17 cellular contexts compared by ENCODE assay signal in the genomic region with DNA sequence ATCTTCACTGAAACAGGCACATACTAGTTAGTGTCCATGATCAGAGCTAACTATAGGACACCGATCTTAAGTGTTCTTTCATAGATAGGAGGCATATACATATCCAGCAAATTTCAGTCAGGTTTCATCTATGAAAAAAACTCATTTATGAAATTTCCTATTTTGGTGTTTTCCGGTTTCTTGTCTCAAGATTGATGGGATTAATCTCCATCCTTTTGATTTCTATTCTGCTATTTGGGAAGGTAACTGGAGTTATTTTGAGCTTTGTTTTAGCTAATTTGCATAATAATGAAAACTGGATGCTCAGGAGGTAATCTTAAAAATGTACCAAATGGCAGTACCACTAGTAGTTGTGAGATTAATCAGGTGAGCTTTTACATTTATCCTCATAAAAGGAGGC.
A peak's percentile ranks its signal among the peaks of the same experiment; 100 is the strongest.
DNase-seq lines count a peak whose midpoint lies in the region; ATAC-seq and TF ChIP-seq lines count a peak whose summit lies in the region.
"Had no signal": no experiment of that assay in that cellular context is flagged by ENCODE, and none has a peak within 500 bp of the region (broad histone marks: within the 10 kb centered on the region; RNA-seq: fewer than 3 reads in every experiment).

No MANE protein-coding gene starts in this region.

- TF ChIP-seq CTCF in A673 (conservative IDR thresholded peaks at IDR 0.05; ENCODE audit: low read depth, low read length) (no peak), OCI-LY1 (IDR thresholded peaks at IDR 0.05; ENCODE audit: low read length) (no peak), activated B cell treated with CpG ODN at 0.5 μM for 24 hours (IDR thresholded peaks at IDR 0.05) (no peak), neutrophil (IDR thresholded peaks at IDR 0.05) (no peak), heart left ventricle (IDR thresholded peaks at IDR 0.05) (no peak), left lung (IDR thresholded peaks at IDR 0.05) (no peak)

- H3K9me3 Mint-ChIP-seq in activated B cell treated with CpG ODN at 0.5 μM for 24 hours = peaks cover 10% of the 10 kb centered on the region
- no peaks in the 10 kb centered on the region for H3K9me3 Mint-ChIP-seq in activated naive CD4-positive, alpha-beta T cell treated with anti-CD3 and anti-CD28 coated beads for 36 hours

- peaks cover 41% of the 10 kb centered on the region for H3K36me3 Mint-ChIP-seq in activated B cell treated with CpG ODN at 0.5 μM for 24 hours (ENCODE audit: low read depth)
- no peaks in the 10 kb centered on the region for H3K36me3 Mint-ChIP-seq in activated naive CD4-positive, alpha-beta T cell treated with anti-CD3 and anti-CD28 coated beads for 36 hours (ENCODE audit: low read depth)
- H3K36me3 Mint-ChIP-seq: CD4-positive, alpha-beta memory T cell had no signal

- no peak for TF ChIP-seq POLR2A in heart left ventricle (IDR thresholded peaks at IDR 0.05)

- DNase-seq in A673 (ENCODE audit: low spot score) (no peak), activated B cell treated with CpG ODN at 0.5 μM for 24 hours (no peak), Kasumi-1 (lab: John Stamatoyannopoulos, UW) (no peak), heart left ventricle (no peak), left lung (no peak)
- no peak for DNase-seq in activated naive CD4-positive, alpha-beta T cell treated with anti-CD3 and anti-CD28 coated beads for 36 hours
- DNase-seq: 8988T; BE2C; CD4-positive, alpha-beta memory T cell; DMS79; EL; GM23248; H7 had no signal

- intact Hi-C loops in A673 (cut with micrococcal nuclease; ENCODE audit: unreplicated experiment) (no loop called here), activated B cell treated with CpG ODN at 0.5 μM for 24 hours (cut with micrococcal nuclease) (loop anchor here (5.0 kb wide), 1 partner anchor 1418 kb away; no protein-coding TSS in a partner anchor), heart left ventricle (cut with DNase I) (no loop called here), left lung (cut with DNase I) (no loop called here)
- intact Hi-C loops in activated naive CD4-positive, alpha-beta T cell treated with anti-CD3 and anti-CD28 coated beads for 36 hours (cut with micrococcal nuclease) = no loop called here

- no peak overlapping the region for H3K4me2 ChIP-seq in OCI-LY1 (ENCODE audit: low read length)

- H3K79me2 ChIP-seq in OCI-LY1 (ENCODE audit: insufficient read depth, low read length) = peaks cover under 1% of the 10 kb centered on the region; the same call in 1 of the 2 replicates

- H3K4me3 Mint-ChIP-seq in activated B cell treated with CpG ODN at 0.5 μM for 24 hours = no peak overlapping the region
- H3K4me3 Mint-ChIP-seq in activated naive CD4-positive, alpha-beta T cell treated with anti-CD3 and anti-CD28 coated beads for 36 hours = no peak overlapping the region
- H3K4me3 Mint-ChIP-seq: CD4-positive, alpha-beta memory T cell had no signal

- peaks cover 16% of the 10 kb centered on the region for H3F3A ChIP-seq in OCI-LY1 (ENCODE audit: insufficient read depth, low read length)

- H3K27me3 ChIP-seq in A673 (replicated peaks; ENCODE audit: insufficient read depth, low read depth, low read length, poor library complexity) = no peaks in the 10 kb centered on the region
- no peaks in the 10 kb centered on the region for H3K27me3 ChIP-seq in OCI-LY1 (ENCODE audit: insufficient read depth, low read length)
- H3K27me3 ChIP-seq in neutrophil = no peaks in the 10 kb centered on the region
- no peaks in the 10 kb centered on the region for H3K27me3 ChIP-seq in heart left ventricle
- H3K27me3 ChIP-seq in left lung = no peaks in the 10 kb centered on the region
- H3K27me3 ChIP-seq: BE2C had no signal

- CTCF ChIA-PET in A673 (lab: Charles Lee) (no interaction called here), activated B cell treated with CpG ODN at 0.5 μM for 24 hours (lab: Charles Lee) (interaction anchor here (0.7 to 3.7 kb wide), 3 partner anchors 22 to 76 kb away, joined by 3 to 20 read pairs (median 6); no protein-coding TSS in a partner anchor)
- CTCF ChIA-PET in activated naive CD4-positive, alpha-beta T cell treated with anti-CD3 and anti-CD28 coated beads for 36 hours (lab: Charles Lee) = no interaction called here

- H4K20me1 ChIP-seq in OCI-LY1 (ENCODE audit: insufficient read depth, low read length) = no peaks in the 10 kb centered on the region

- no peaks in the 10 kb centered on the region for H3K27me3 Mint-ChIP-seq in activated B cell treated with CpG ODN at 0.5 μM for 24 hours
- no peaks in the 10 kb centered on the region for H3K27me3 Mint-ChIP-seq in activated naive CD4-positive, alpha-beta T cell treated with anti-CD3 and anti-CD28 coated beads for 36 hours (ENCODE audit: low read depth)
- H3K27me3 Mint-ChIP-seq: CD4-positive, alpha-beta memory T cell had no signal

- no TSS peak for BruUV-seq in A673 (replicated peaks; lab: Mats Ljungman, UMichigan)

- H3K36me3 ChIP-seq in A673 (ENCODE audit: insufficient read depth, low read length, poor library complexity, severe bottlenecking) (peaks cover 33% of the 10 kb centered on the region), OCI-LY1 (ENCODE audit: insufficient read depth, low read length) (peaks cover 15% of the 10 kb centered on the region; the same call in 1 of the 2 replicates), neutrophil (peaks cover 37% of the 10 kb centered on the region), heart left ventricle (no peaks in the 10 kb centered on the region), left lung (peaks cover 0 to 15% of the 10 kb centered on the region in 2 donors)

- ATAC-seq in activated B cell treated with CpG ODN at 0.5 μM for 24 hours (ENCODE audit: low read depth) (no peak), heart left ventricle (no peak), left lung (no peak)

- no peaks in the 10 kb centered on the region for H3K9me2 ChIP-seq in OCI-LY1 (ENCODE audit: low read depth, low read length)

- H3K4me3 ChIP-seq in A673 (ENCODE audit: low read depth, low read length, poor library complexity, severe bottlenecking) (no peak overlapping the region), OCI-LY1 (ENCODE audit: low read depth, low read length, poor library complexity, severe bottlenecking) (no peak overlapping the region), neutrophil (ENCODE audit: low read depth in 1 of 2, low read length in 1 of 2) (no peak overlapping the region), heart left ventricle (no peak overlapping the region), left lung (no peak overlapping the region)
- H3K4me3 ChIP-seq: GM23248 had no signal

- H3K9me3 ChIP-seq in A673 (ENCODE audit: low read depth, low read length, poor library complexity, severe bottlenecking) (no peaks in the 10 kb centered on the region), OCI-LY1 (ENCODE audit: low read length) (no peaks in the 10 kb centered on the region), neutrophil (no peaks in the 10 kb centered on the region), heart left ventricle (no peaks in the 10 kb centered on the region), left lung (no peaks in the 10 kb centered on the region)
- H3K9me3 ChIP-seq: BE2C had no signal

- H2AFZ ChIP-seq in OCI-LY1 (ENCODE audit: low read length) = no peak overlapping the region
- H2AFZ ChIP-seq: GM23248 had no signal

- H3K9ac ChIP-seq in OCI-LY1 (ENCODE audit: low read length) = no peak overlapping the region
- H3K9ac ChIP-seq: GM23248 had no signal

- H3K4me1 Mint-ChIP-seq in activated B cell treated with CpG ODN at 0.5 μM for 24 hours = peaks cover 85% of the 10 kb centered on the region
- peaks cover 6% of the 10 kb centered on the region for H3K4me1 Mint-ChIP-seq in activated naive CD4-positive, alpha-beta T cell treated with anti-CD3 and anti-CD28 coated beads for 36 hours (ENCODE audit: low read depth)

- 89 to 95% (median 93%) methylated on average over 2 of the region's 2 CpGs for WGBS in heart left ventricle, 4 donors

- H3K27ac ChIP-seq in A673 (ENCODE audit: low read depth, low read length, poor library complexity, severe bottlenecking) (peak overlapping the region; percentile 97), OCI-LY1 (ENCODE audit: low read depth, low read length, poor library complexity, severe bottlenecking) (peak overlapping the region; percentile 98), neutrophil (peak overlapping the region; percentile 63), heart left ventricle (no peak overlapping the region), left lung (no peak overlapping the region)
- H3K27ac ChIP-seq: C4-2B, GM23248, HL-60 had no signal

- H3K4me1 ChIP-seq in A673 (ENCODE audit: insufficient read depth, low read length, poor library complexity, severe bottlenecking) (peaks cover 67% of the 10 kb centered on the region), OCI-LY1 (ENCODE audit: insufficient read depth, low read length, severe bottlenecking) (peaks cover 100% of the 10 kb centered on the region), neutrophil (ENCODE audit: control insufficient read depth in 1 of 2, insufficient read depth in 1 of 2, low read depth in 1 of 2, low read length in 1 of 2) (peaks cover 11 to 14% of the 10 kb centered on the region in 2 experiments), heart left ventricle (no peaks in the 10 kb centered on the region), left lung (no peaks in the 10 kb centered on the region)
- H3K4me1 ChIP-seq: BE2C had no signal

- peak overlapping the region; percentile 94 for H3K27ac Mint-ChIP-seq in activated B cell treated with CpG ODN at 0.5 μM for 24 hours
- H3K27ac Mint-ChIP-seq in activated naive CD4-positive, alpha-beta T cell treated with anti-CD3 and anti-CD28 coated beads for 36 hours = no peak overlapping the region
- H3K27ac Mint-ChIP-seq: CD4-positive, alpha-beta memory T cell had no signal

- POLR2A ChIA-PET in A673 (lab: Charles Lee; ENCODE audit: low non-redundant PET) = no interaction called here
- POLR2A ChIA-PET in activated B cell treated with CpG ODN at 0.5 μM for 24 hours (lab: Charles Lee) = interaction anchor here (0.6 to 7.2 kb wide), 10 partner anchors 10 to 76 kb away, joined by 4 to 116 read pairs (median 14); a partner anchor contains a TSS

Comparison
In these comparisons a context has a peak if more than half of its experiments do, and no peak if none do; other contexts are left out.
1. H3K27ac ChIP-seq: peak in A673 (single experiment), OCI-LY1 (single experiment) and neutrophil (single experiment); none in heart left ventricle (0 of 12) and left lung (0 of 2).